Comparison of ENCODE assay signal across 9 cellular contexts in genomic region chr4:6582889-6583504, GRCh38. TPM values are rescaled to one million over a fixed set of nuclear protein-coding genes. Genes with fewer than 3 reads are reported as not detected.
A peak's percentile ranks its signal among the peaks of the same experiment; 100 is the strongest.
DNase-seq lines count a peak whose midpoint lies in the region; ATAC-seq and TF ChIP-seq lines count a peak whose summit lies in the region.
"Had no signal": no experiment of that assay in that cellular context is flagged by ENCODE, and none has a peak within 500 bp of the region (broad histone marks: within the 10 kb centered on the region; RNA-seq: fewer than 3 reads in every experiment).

No MANE protein-coding gene starts in this region.

- ATAC-seq in GM19351 (IDR thresholded peaks at IDR 0.05; ENCODE audit: unreplicated experiment) (peak; percentile 86), GM18505 (IDR thresholded peaks at IDR 0.05; ENCODE audit: unreplicated experiment) (no peak), GM19452 (IDR thresholded peaks at IDR 0.05; ENCODE audit: unreplicated experiment) (no peak)

- peak; percentile 26 for DNase-seq in CD1c-positive myeloid dendritic cell (ENCODE audit: extremely low spot score)
- peak; percentile 39 for DNase-seq in RPMI8226
- peak; percentile 16 for DNase-seq in fibroblast of the aortic adventitia (ENCODE audit: low read depth)
- no peak for DNase-seq in kidney glomerular epithelial cell (lab: John Stamatoyannopoulos, UW)
- no peak for DNase-seq in DMS153 (lab: John Stamatoyannopoulos, UW)
- DNase-seq: NCI-H510A had no signal

- no peak for TF ChIP-seq POLR2A in GM18505 (IDR thresholded peaks at IDR 0.05; ENCODE audit: borderline replicate concordance, extremely low read depth, insufficient read depth, insufficient read length)

- no peak for TF ChIP-seq CTCF in fibroblast of the aortic adventitia (IDR thresholded peaks at IDR 0.05; ENCODE audit: insufficient read depth, low read length)

- no peak overlapping the region for H3K4me3 ChIP-seq in fibroblast of the aortic adventitia (ENCODE audit: low read depth, low read length)

RNA-seq across cellular contexts. Expression of gene MAN2B2, which starts 8.0 kb away (rescaled TPM):
- total RNA-seq in fibroblast of the aortic adventitia (ENCODE audit: low replicate concordance) = 17.3 and 25.9 TPM in 2 replicates

RNA-seq across cellular contexts. Expression of gene MRFAP1, which starts 57.5 kb away (rescaled TPM):
- total RNA-seq in fibroblast of the aortic adventitia (ENCODE audit: low replicate concordance) = 142 and 482 TPM in 2 replicates

Comparison
In these comparisons a context has a peak if more than half of its experiments do, and no peak if none do; other contexts are left out.
1. DNase-seq: peak in CD1c-positive myeloid dendritic cell (single experiment), RPMI8226 (single experiment) and fibroblast of the aortic adventitia (single experiment); none in kidney glomerular epithelial cell (single experiment) and DMS153 (single experiment).